In the genomic region with DNA sequence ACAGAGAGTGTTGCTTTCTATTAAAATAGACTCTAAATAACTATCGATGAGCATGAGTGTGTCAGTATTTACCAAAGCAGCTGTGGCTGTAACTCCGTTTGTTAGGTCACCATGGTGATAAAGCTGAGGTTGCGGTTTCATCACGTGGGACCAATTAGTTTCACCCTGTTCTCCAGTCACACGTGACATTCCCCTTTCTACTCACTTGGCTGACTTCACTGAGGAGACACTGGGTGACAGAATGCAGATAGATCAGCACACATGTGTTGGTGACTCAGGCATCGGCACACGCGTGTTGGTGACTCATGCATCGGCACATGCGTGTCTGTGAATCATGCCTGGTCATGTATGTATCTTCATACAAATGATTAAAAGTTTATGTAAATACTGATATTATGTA, we compare ENCODE assay signal across 8 cellular contexts.
DNase-seq lines count a peak whose midpoint lies in the region; ATAC-seq and TF ChIP-seq lines count a peak whose summit lies in the region.

No MANE protein-coding gene starts in this region.

- CTCF ChIA-PET in A673 (lab: Charles Lee): no interaction called here

- H3K4me1 ChIP-seq in A673 (ENCODE audit: insufficient read depth, low read length, poor library complexity, severe bottlenecking): no peaks in the 10 kb centered on the region

- H3K9me3 ChIP-seq in A673 (ENCODE audit: low read depth, low read length, poor library complexity, severe bottlenecking): no peaks in the 10 kb centered on the region

- no peaks in the 10 kb centered on the region for H3K4me1 Mint-ChIP-seq in stimulated activated effector memory CD8-positive, alpha-beta T cell treated with anti-CD3 and anti-CD28 coated beads, Interleukin-12 subunit alpha, Interleukin-12 subunit beta, amount 100 ng/mL, for 72 hours

- POLR2A ChIA-PET in A673 (lab: Charles Lee; ENCODE audit: low non-redundant PET): interaction anchor here (0.7 kb wide), 1 partner anchor 666 kb away, joined by 5 read pairs; no protein-coding TSS in a partner anchor

- H3K36me3 ChIP-seq in A673 (ENCODE audit: insufficient read depth, low read length, poor library complexity, severe bottlenecking): no peaks in the 10 kb centered on the region

- intact Hi-C loops in A673 (cut with micrococcal nuclease; ENCODE audit: unreplicated experiment): no loop called here

- no peak overlapping the region for H3K27ac ChIP-seq in A673 (ENCODE audit: low read depth, low read length, poor library complexity, severe bottlenecking)

- ATAC-seq in GM21576 (IDR thresholded peaks at IDR 0.05; ENCODE audit: unreplicated experiment): peak; percentile 47
- ATAC-seq in stimulated activated effector memory CD8-positive, alpha-beta T cell treated with anti-CD3 and anti-CD28 coated beads, Interleukin-12 subunit alpha, Interleukin-12 subunit beta, amount 100 ng/mL, for 72 hours: peak; percentile 69
- ATAC-seq in HG03135 (IDR thresholded peaks at IDR 0.05; ENCODE audit: unreplicated experiment): no peak
- no peak for ATAC-seq in GM21381 (IDR thresholded peaks at IDR 0.05; ENCODE audit: unreplicated experiment)

- H3K9me3 Mint-ChIP-seq in stimulated activated effector memory CD8-positive, alpha-beta T cell treated with anti-CD3 and anti-CD28 coated beads, Interleukin-12 subunit alpha, Interleukin-12 subunit beta, amount 100 ng/mL, for 72 hours: no peaks in the 10 kb centered on the region

- H3K4me3 Mint-ChIP-seq in stimulated activated effector memory CD8-positive, alpha-beta T cell treated with anti-CD3 and anti-CD28 coated beads, Interleukin-12 subunit alpha, Interleukin-12 subunit beta, amount 100 ng/mL, for 72 hours: no peak overlapping the region

- no peaks in the 10 kb centered on the region for H3K36me3 Mint-ChIP-seq in stimulated activated effector memory CD8-positive, alpha-beta T cell treated with anti-CD3 and anti-CD28 coated beads, Interleukin-12 subunit alpha, Interleukin-12 subunit beta, amount 100 ng/mL, for 72 hours

- no TSS peak for BruUV-seq in A673 (replicated peaks; lab: Mats Ljungman, UMichigan)

- no peaks in the 10 kb centered on the region for H3K27me3 ChIP-seq in A673 (replicated peaks; ENCODE audit: insufficient read depth, low read depth, low read length, poor library complexity)

- TF ChIP-seq CTCF in A673 (conservative IDR thresholded peaks at IDR 0.05; ENCODE audit: low read depth, low read length): no peak

- peak; percentile 81 for DNase-seq in A673 (ENCODE audit: low spot score)
- DNase-seq in OCI-M1 (lab: John Stamatoyannopoulos, UW): peak; percentile 78
- DNase-seq in fibroblast of peridontal ligament (ENCODE audit: extremely low read depth): peak; percentile 92
- DNase-seq in stimulated activated effector memory CD8-positive, alpha-beta T cell treated with anti-CD3 and anti-CD28 coated beads, Interleukin-12 subunit alpha, Interleukin-12 subunit beta, amount 100 ng/mL, for 72 hours (ENCODE audit: low spot score in 2 of 2): no peak
- no peak for DNase-seq in activated gamma-delta T cell treated with Interleukin-2 at 50 U/mL for 16 hours

- no peak overlapping the region for H3K27ac Mint-ChIP-seq in stimulated activated effector memory CD8-positive, alpha-beta T cell treated with anti-CD3 and anti-CD28 coated beads, Interleukin-12 subunit alpha, Interleukin-12 subunit beta, amount 100 ng/mL, for 72 hours

- H3K4me3 ChIP-seq in A673 (ENCODE audit: low read depth, low read length, poor library complexity, severe bottlenecking): no peak overlapping the region

Comparison
In these comparisons a context has a peak if more than half of its experiments do, and no peak if none do; other contexts are left out.
1. DNase-seq: peak in A673 (single experiment), OCI-M1 (single experiment) and fibroblast of peridontal ligament (single experiment); none in stimulated activated effector memory CD8-positive, alpha-beta T cell treated with anti-CD3 and anti-CD28 coated beads, Interleukin-12 subunit alpha, Interleukin-12 subunit beta, amount 100 ng/mL, for 72 hours (0 of 2) and activated gamma-delta T cell treated with Interleukin-2 at 50 U/mL for 16 hours (single experiment).
2. ATAC-seq: peak in GM21576 (single experiment) and stimulated activated effector memory CD8-positive, alpha-beta T cell treated with anti-CD3 and anti-CD28 coated beads, Interleukin-12 subunit alpha, Interleukin-12 subunit beta, amount 100 ng/mL, for 72 hours (single experiment); none in HG03135 (single experiment) and GM21381 (single experiment).